In genomic region chr21:33490991-33491372, GRCh38 we compare ENCODE assay signal across 8 cellular contexts. TPM values are rescaled to one million over a fixed set of nuclear protein-coding genes. Genes with fewer than 3 reads are reported as not detected.
A peak's percentile ranks its signal among the peaks of the same experiment; 100 is the strongest.
DNase-seq lines count a peak whose midpoint lies in the region; ATAC-seq and TF ChIP-seq lines count a peak whose summit lies in the region.

No MANE protein-coding gene starts in this region.

- no peaks in the 10 kb centered on the region for H3K9me3 ChIP-seq in endodermal cell (ENCODE audit: control insufficient read depth, low read length)

- H3K27ac Mint-ChIP-seq in endodermal cell (no peak overlapping the region), nephron progenitor cell (no peak overlapping the region)

- peak overlapping the region; percentile 25 for H3K9ac ChIP-seq in endodermal cell (ENCODE audit: extremely low read depth, low read length, poor library complexity, severe bottlenecking)

- H3K27ac ChIP-seq in endodermal cell (ENCODE audit: low read depth, low read length), result no peak overlapping the region

- H3K36me3 ChIP-seq in H7 (replicated peaks; ENCODE audit: control insufficient read depth, insufficient read depth, low read length), result no peaks in the 10 kb centered on the region
- peaks cover 16% of the 10 kb centered on the region for H3K36me3 ChIP-seq in endodermal cell (ENCODE audit: control insufficient read depth, insufficient read depth, low read length)

- DNase-seq in H7 (peak; percentile 31), RPMI7951 (ENCODE audit: low read depth) (peak; percentile 5), endodermal cell (no peak), nephron progenitor cell (no peak), mesenteric fat pad (ENCODE audit: low spot score) (no peak), NCI-H774 (lab: John Stamatoyannopoulos, UW) (no peak), hepatic stellate cell (ENCODE audit: low spot score) (no peak)

- WGBS in endodermal cell (ENCODE audit: insufficient coverage in 1 of 2, insufficient read length in 1 of 2), 2 experiments, result 36 to 53% methylated on average over 8 to 12 of the region's 12 CpGs

- H3K4me3 Mint-ChIP-seq in endodermal cell, result peak overlapping the region; percentile 75
- peak overlapping the region; percentile 94 for H3K4me3 Mint-ChIP-seq in nephron progenitor cell

- peaks cover 5% of the 10 kb centered on the region for H3K4me1 Mint-ChIP-seq in endodermal cell
- H3K4me1 Mint-ChIP-seq in nephron progenitor cell, result peaks cover 14% of the 10 kb centered on the region

- H3K36me3 Mint-ChIP-seq in endodermal cell (ENCODE audit: low read depth), result peaks cover 12% of the 10 kb centered on the region
- peaks cover 13% of the 10 kb centered on the region for H3K36me3 Mint-ChIP-seq in nephron progenitor cell (ENCODE audit: low read depth)

- TF ChIP-seq CTCF in endodermal cell (conservative IDR thresholded peaks at IDR 0.05) (no peak), nephron progenitor cell (IDR thresholded peaks at IDR 0.05) (no peak)

- H3K9me3 Mint-ChIP-seq in endodermal cell (no peaks in the 10 kb centered on the region), nephron progenitor cell (no peaks in the 10 kb centered on the region)

- peak overlapping the region; percentile 55 for H3K4me3 ChIP-seq in H7 (ENCODE audit: insufficient read depth, low read depth, low read length)
- peak overlapping the region; percentile 95 for H3K4me3 ChIP-seq in endodermal cell (ENCODE audit: low read length)

- H3K27me3 Mint-ChIP-seq in endodermal cell (ENCODE audit: insufficient read depth), result peaks cover 3% of the 10 kb centered on the region
- H3K27me3 Mint-ChIP-seq in nephron progenitor cell (ENCODE audit: low read depth, poor library complexity), result peaks cover 7% of the 10 kb centered on the region

- ATAC-seq in GM19035 (IDR thresholded peaks at IDR 0.05; ENCODE audit: unreplicated experiment), result no peak

- H3K4me1 ChIP-seq in endodermal cell (ENCODE audit: control insufficient read depth, insufficient read depth, low read length), result no peaks in the 10 kb centered on the region

- no peaks in the 10 kb centered on the region; the same call in 1 of the 2 replicates for H3K27me3 ChIP-seq in H7 (ENCODE audit: control insufficient read depth, insufficient read depth, low read length)
- H3K27me3 ChIP-seq in endodermal cell (ENCODE audit: control insufficient read depth, insufficient read depth, low read length, poor library complexity, severe bottlenecking), result peaks cover 2% of the 10 kb centered on the region

RNA-seq across cellular contexts. Expression of gene DNAJC28, which starts 0.5 kb away (rescaled TPM):
- 1.0 and 1.4 TPM in 2 replicates for total RNA-seq in H7 (2014; rRNA removed; shearing (Covaris generic))
- 2.0 and 2.6 TPM in 2 replicates for total RNA-seq in RPMI7951 (2014; rRNA removed; shearing (Covaris generic))
- 1 to 10 TPM; 3.9 to 5.8 TPM for total RNA-seq in endodermal cell
- polyA plus RNA-seq in endodermal cell (2013, experiment 1 of 2), result 3.0 TPM
- polyA plus RNA-seq in endodermal cell (2013, experiment 2 of 2), result 3.1 TPM
- 1.6 TPM for total RNA-seq in mesenteric fat pad

RNA-seq across cellular contexts. Expression of gene TMEM50B, which starts 11.2 kb away (rescaled TPM):
- total RNA-seq in H7 (2014; rRNA removed; shearing (Covaris generic)), result 8.5 and 13.0 TPM in 2 replicates
- 35.9 and 37.3 TPM in 2 replicates for total RNA-seq in RPMI7951 (2014; rRNA removed; shearing (Covaris generic))
- 10 to 100 TPM; 35.8 to 57.2 TPM for total RNA-seq in endodermal cell
- polyA plus RNA-seq in endodermal cell (2013, experiment 1 of 2), result 32.3 TPM
- polyA plus RNA-seq in endodermal cell (2013, experiment 2 of 2), result 32.3 TPM
- total RNA-seq in mesenteric fat pad, result 36.1 TPM

RNA-seq across cellular contexts. Expression of gene GART, which starts 50.9 kb away (rescaled TPM):
- total RNA-seq in H7 (2014; rRNA removed; shearing (Covaris generic)), result 144 and 153 TPM in 2 replicates
- total RNA-seq in RPMI7951 (2014; rRNA removed; shearing (Covaris generic)), result 67.6 TPM in 2 replicates
- total RNA-seq in endodermal cell, result 100 to 1,000 TPM; 125 to 150 TPM
- polyA plus RNA-seq in endodermal cell (2013, experiment 1 of 2), result 89.5 TPM
- polyA plus RNA-seq in endodermal cell (2013, experiment 2 of 2), result 76.3 TPM
- total RNA-seq in mesenteric fat pad, result 99.0 TPM

RNA-seq across cellular contexts. Expression of gene SON, which starts 51.9 kb away (rescaled TPM):
- total RNA-seq in H7 (2014; rRNA removed; shearing (Covaris generic)), result 73.8 and 89.9 TPM in 2 replicates
- total RNA-seq in RPMI7951 (2014; rRNA removed; shearing (Covaris generic)), result 109 and 170 TPM in 2 replicates
- total RNA-seq in endodermal cell (100 to 1,000 TPM; 283 to 337 TPM), mesenteric fat pad (258 TPM)
- 178 TPM for polyA plus RNA-seq in endodermal cell (2013, experiment 1 of 2)
- 172 TPM for polyA plus RNA-seq in endodermal cell (2013, experiment 2 of 2)

Comparison
In these comparisons a context has a peak if more than half of its experiments do, and no peak if none do; other contexts are left out.
1. DNase-seq: peak in H7 (single experiment) and RPMI7951 (single experiment); none in endodermal cell (single experiment), nephron progenitor cell (single experiment), mesenteric fat pad (single experiment), NCI-H774 (single experiment) and hepatic stellate cell (single experiment).